Comparison of ENCODE assay signal across 8 cellular contexts in genomic region chr10:14954001-14954770, GRCh38. TPM values are rescaled to one million over a fixed set of nuclear protein-coding genes. Genes with fewer than 3 reads are reported as not detected.
DNase-seq lines count a peak whose midpoint lies in the region; ATAC-seq and TF ChIP-seq lines count a peak whose summit lies in the region.

Gene DCLRE1C (minus strand): TSS chr10:14954096. CDS start chr10:14954010, 86 bp downstream.

- peaks cover 24% of the 10 kb centered on the region for H3K79me2 ChIP-seq in PC-9 (ENCODE audit: low read depth)

- H3K27me3 ChIP-seq in PC-9 (ENCODE audit: insufficient read depth, low read depth) (no peaks in the 10 kb centered on the region), mucosa of rectum (ENCODE audit: control insufficient read depth in 2 of 2, insufficient read depth in 2 of 2, low read length in 2 of 2) (no peaks in the 10 kb centered on the region)

- H3K9me3 ChIP-seq in PC-9 (ENCODE audit: insufficient read depth, low read depth) (no peaks in the 10 kb centered on the region), mucosa of rectum (ENCODE audit: control insufficient read depth in 2 of 2, low read length in 2 of 2) (no peaks in the 10 kb centered on the region)

- intact Hi-C loops in PC-9 (cut with micrococcal nuclease; ENCODE audit: unreplicated experiment): loop anchor here (1.0 to 5.0 kb wide), 3 partner anchors 77 to 143 kb away; partner anchors contain the start of genes RPP38 and SUV39H2

- peak within 1 kb of the TSS; percentile 97 for H3K4me2 ChIP-seq in PC-9

- H3K4me1 ChIP-seq in PC-9 (replicated peaks; ENCODE audit: insufficient read depth) (peaks cover 14% of the 10 kb centered on the region), mucosa of rectum (ENCODE audit: control insufficient read depth in 2 of 2, insufficient read depth in 2 of 2, low read length in 2 of 2) (peaks cover 10 to 11% of the 10 kb centered on the region in 2 donors)

- TSS peak; percentile 81 for BruUV-seq in PC-9 (replicated peaks; lab: Mats Ljungman, UMichigan)

- ATAC-seq in GM21723 (IDR thresholded peaks at IDR 0.05; ENCODE audit: unreplicated experiment): peak; percentile 78

- H3F3A ChIP-seq in PC-9 (ENCODE audit: insufficient read depth, low read depth): peaks cover 20% of the 10 kb centered on the region

- CTCF ChIA-PET in PC-9 (lab: Charles Lee): interaction anchor here (0.5 kb wide), 1 partner anchor 37 kb away, joined by 3 read pairs; no protein-coding TSS in a partner anchor

- TF ChIP-seq CTCF in PC-9 (conservative IDR thresholded peaks at IDR 0.05) (no peak), epithelial cell of proximal tubule (conservative IDR thresholded peaks at IDR 0.05; ENCODE audit: low read depth, low read length) (no peak)

- in situ Hi-C loops in KBM-7 (cut with MboI; ENCODE audit: low pct_unique_long_range_greater_than_20kb, low sequenced_read_pairs): no loop called here

- H4K20me1 ChIP-seq in PC-9 (ENCODE audit: insufficient read depth): no peaks in the 10 kb centered on the region

- H3K9me2 ChIP-seq in PC-9 (ENCODE audit: insufficient read depth): no peaks in the 10 kb centered on the region

- DNase-seq in DMS53 treated with DMSO at 0.1 percent for 48 hours (lab: John Stamatoyannopoulos, UW; ENCODE audit: unreplicated experiment): peak; percentile 98
- peak; percentile 93 for DNase-seq in KBM-7
- peak; percentile 88 to 94 for DNase-seq in PC-9
- DNase-seq in activated T-cell treated with anti-CD3 and anti-CD28 coated beads, Interleukin-2, amount 50 U/mL, for 1 hour: peak; percentile 83
- no peak for DNase-seq in epithelial cell of proximal tubule (ENCODE audit: low read depth)
- peak; percentile 70 to 78 for DNase-seq in stimulated activated CD8-positive, alpha-beta memory T cell treated with anti-CD3 and anti-CD28 coated beads, Interleukin-4, amount 100 ng/mL, for 4 hours (ENCODE audit: low read depth in 2 of 2, low spot score in 1 of 2)

- H2AFZ ChIP-seq in PC-9: peak within 1 kb of the TSS; percentile 97

- H3K9ac ChIP-seq in mucosa of rectum (ENCODE audit: low read depth in 1 of 2, low read length in 2 of 2): peak within 1 kb of the TSS; percentile 72 to 83

- POLR2A ChIA-PET in PC-9 (lab: Charles Lee; ENCODE audit: unreplicated experiment): interaction anchor here (0.5 to 1.0 kb wide), 8 partner anchors 48 to 1863 kb away, joined by 3 to 7 read pairs (median 3); partner anchors contain the start of genes NMT2 and RSU1

- no peaks in the 10 kb centered on the region for H3K36me3 ChIP-seq in PC-9 (ENCODE audit: low read depth)
- H3K36me3 ChIP-seq in mucosa of rectum (ENCODE audit: control insufficient read depth in 2 of 2, insufficient read depth in 2 of 2, low read length in 2 of 2): peaks cover 0 to 2% of the 10 kb centered on the region in 2 donors

- peak within 1 kb of the TSS; percentile 97 for H3K27ac ChIP-seq in PC-9
- peak within 1 kb of the TSS; percentile 88 to 90 for H3K27ac ChIP-seq in mucosa of rectum (ENCODE audit: low read depth in 2 of 2, low read length in 2 of 2)

- H3K4me3 ChIP-seq in PC-9 (peak within 1 kb of the TSS; percentile 93), epithelial cell of proximal tubule (ENCODE audit: low read depth, low read length) (peak within 1 kb of the TSS; percentile 73), mucosa of rectum (ENCODE audit: low read length in 2 of 2) (peak within 1 kb of the TSS; percentile 89 to 91)

RNA-seq across cellular contexts. Expression of gene DCLRE1C, which starts in this region (rescaled TPM):
- total RNA-seq in PC-9 (2021) (14.0 and 15.6 TPM in 2 replicates), epithelial cell of proximal tubule (5.4 and 8.2 TPM in 2 replicates)
